ENCODE assay signal across 8 cellular contexts in the genomic region with DNA sequence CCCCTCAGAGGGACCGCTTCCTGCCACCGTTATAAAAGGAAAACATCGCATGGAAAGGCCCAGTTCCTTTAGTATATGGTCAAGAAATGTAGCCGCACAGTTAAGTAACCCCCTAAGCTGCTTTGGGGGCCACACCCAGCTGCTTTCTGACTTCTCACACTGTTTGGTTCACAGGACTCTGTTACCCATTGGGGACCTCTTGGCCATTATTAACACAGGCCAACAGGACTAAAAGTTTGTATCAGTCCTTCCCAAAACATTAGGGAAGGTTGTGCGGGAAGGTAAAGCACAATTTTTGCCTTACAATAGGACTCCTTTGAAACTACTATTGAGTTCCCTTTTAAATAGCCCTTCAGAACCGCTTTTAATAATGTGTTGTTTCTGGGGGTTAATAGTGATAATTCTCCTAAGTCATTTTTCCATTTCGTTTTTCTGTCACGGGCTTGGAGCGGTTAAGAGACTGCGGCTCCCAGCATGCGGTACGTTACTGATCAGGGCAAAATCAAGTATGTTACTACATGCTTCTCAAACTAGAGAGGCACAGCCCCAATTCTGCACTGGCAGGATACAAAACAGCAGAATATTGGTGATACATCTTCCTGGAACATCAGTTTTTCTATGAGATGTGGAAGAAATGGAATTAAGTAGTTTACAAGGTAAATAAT. TPM values are rescaled to one million over a fixed set of nuclear protein-coding genes. Genes with fewer than 3 reads are reported as not detected.
A peak's percentile ranks its signal among the peaks of the same experiment; 100 is the strongest.
DNase-seq lines count a peak whose midpoint lies in the region; FAIRE-seq and TF ChIP-seq lines count a peak whose summit lies in the region.

No MANE protein-coding gene starts in this region.

- no peak for TF ChIP-seq CTCF in SK-N-SH (IDR thresholded peaks at IDR 0.05)
- TF ChIP-seq CTCF in fibroblast of the aortic adventitia (IDR thresholded peaks at IDR 0.05; ENCODE audit: insufficient read depth, low read length): no peak

- no peak for TF ChIP-seq RAD21 in SK-N-SH (IDR thresholded peaks at IDR 0.05; ENCODE audit: low read length)

- CTCF ChIA-PET in SK-N-SH (lab: Yijun Ruan, JAX): interaction anchor here (0.6 to 1.9 kb wide), 9 partner anchors 9 to 543 kb away, joined by 3 to 5 read pairs (median 3); no protein-coding TSS in a partner anchor

- H3K4me2 ChIP-seq in SK-N-SH: peak overlapping the region; percentile 96

- FAIRE-seq in small intestine (lab: Jason Lieb, UNC): no peak

- TF ChIP-seq EP300 in SK-N-SH (IDR thresholded peaks at IDR 0.05; ENCODE audit: borderline replicate concordance in 1 of 2, low read depth in 1 of 2, low read length in 1 of 2): no peak

- H3K36me3 ChIP-seq in SK-N-SH (replicated peaks in 1 of 2; ENCODE audit: control insufficient read depth in 1 of 2, insufficient read depth in 2 of 2, low read length in 1 of 2) (peaks cover 13 to 21% of the 10 kb centered on the region in 2 experiments), small intestine (ENCODE audit: control insufficient read depth in 2 of 2, insufficient read depth in 2 of 2, low read length in 2 of 2) (no peaks in the 10 kb centered on the region)

- H3K4me3 ChIP-seq in SK-N-SH (ENCODE audit: low read depth in 2 of 2, low read length in 1 of 2) (peak overlapping the region; percentile 51 to 76), fibroblast of the aortic adventitia (ENCODE audit: low read depth, low read length) (peak overlapping the region; percentile 98), small intestine (ENCODE audit: low read depth in 1 of 2, low read length in 2 of 2) (peak overlapping the region; percentile 77 to 78)

- H3K9ac ChIP-seq in SK-N-SH: peak overlapping the region; percentile 80

- WGBS in SK-N-SH (ENCODE audit: low lambda C conversion rate): 64% methylated on average over 12 of the region's 12 CpGs
- 53 to 59% (median 55%) methylated on average over 12 of the region's 12 CpGs for WGBS in small intestine, 3 donors

- no peaks in the 10 kb centered on the region for H3F3A ChIP-seq in SK-N-SH (replicated peaks; ENCODE audit: insufficient read depth)

- H3K4me1 ChIP-seq in SK-N-SH (ENCODE audit: control insufficient read depth in 1 of 2, insufficient read depth in 2 of 2, low read depth in 1 of 2, low read length in 1 of 2) (peaks cover 0 to 2% of the 10 kb centered on the region in 2 experiments; a peak in 2 of 4 replicates), small intestine (ENCODE audit: control insufficient read depth in 2 of 2, insufficient read depth in 1 of 2, low read depth in 1 of 2, low read length in 1 of 2) (no peaks in the 10 kb centered on the region)

- H3K9me2 ChIP-seq in SK-N-SH: no peaks in the 10 kb centered on the region

- peak overlapping the region; percentile 99 for H2AFZ ChIP-seq in SK-N-SH (ENCODE audit: low read depth)

- H3K9me3 ChIP-seq in SK-N-SH: no peaks in the 10 kb centered on the region
- no peaks in the 10 kb centered on the region for H3K9me3 ChIP-seq in small intestine (ENCODE audit: control insufficient read depth, low read depth)

- POLR2A ChIA-PET in SK-N-SH (lab: Yijun Ruan, JAX): interaction anchor here (1.5 kb wide), 1 partner anchor 228 kb away, joined by 4 read pairs; the partner anchor contains the start of gene CDYL

- no peaks in the 10 kb centered on the region for H4K20me1 ChIP-seq in SK-N-SH (ENCODE audit: insufficient read depth)

- peak overlapping the region; percentile 74 to 87 for H3K27ac ChIP-seq in SK-N-SH (ENCODE audit: low read depth in 2 of 2, low read length in 1 of 2)
- peak overlapping the region; percentile 71 to 91 for H3K27ac ChIP-seq in small intestine (ENCODE audit: low read depth in 1 of 2, low read length in 1 of 2)

- H3K27me3 ChIP-seq in SK-N-SH (ENCODE audit: insufficient read depth): no peaks in the 10 kb centered on the region
- H3K27me3 ChIP-seq in small intestine (ENCODE audit: control insufficient read depth in 2 of 2, insufficient read depth in 2 of 2, low read length in 2 of 2): no peaks in the 10 kb centered on the region

- no peaks in the 10 kb centered on the region for H3K79me2 ChIP-seq in SK-N-SH (ENCODE audit: insufficient read depth)

- DNase-seq in NOMO-1 treated with DMSO at 0.1 percent for 48 hours (lab: John Stamatoyannopoulos, UW; ENCODE audit: unreplicated experiment) (peak; percentile 33), NOMO-1 (lab: John Stamatoyannopoulos, UW; ENCODE audit: unreplicated experiment in 2 of 2) (no peak), SK-N-SH (no peak), fibroblast of the aortic adventitia (ENCODE audit: low read depth) (no peak), small intestine (no peak), germinal center (ENCODE audit: low spot score) (no peak), SK-N-DZ (ENCODE audit: low spot score) (no peak), mesenteric fat pad (ENCODE audit: low spot score) (no peak)

TF ChIP-seq in SK-N-SH, 30 proteins besides CTCF, POLR2A, EP300 and RAD21:
- TF ChIP-seq, protein P1, sequence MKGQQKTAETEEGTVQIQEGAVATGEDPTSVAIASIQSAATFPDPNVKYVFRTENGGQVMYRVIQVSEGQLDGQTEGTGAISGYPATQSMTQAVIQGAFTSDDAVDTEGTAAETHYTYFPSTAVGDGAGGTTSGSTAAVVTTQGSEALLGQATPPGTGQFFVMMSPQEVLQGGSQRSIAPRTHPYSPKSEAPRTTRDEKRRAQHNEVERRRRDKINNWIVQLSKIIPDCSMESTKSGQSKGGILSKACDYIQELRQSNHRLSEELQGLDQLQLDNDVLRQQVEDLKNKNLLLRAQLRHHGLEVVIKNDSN (IDR thresholded peaks at IDR 0.05; ENCODE audit: borderline replicate concordance, low read depth): no peak
TF ChIP-seq in SK-N-SH: peak in this region for 0.

RNA-seq across cellular contexts. Expression of gene RPP40, which starts 0.7 kb away (rescaled TPM):
- 8.3 and 9.8 TPM in 2 replicates for polyA plus RNA-seq in SK-N-SH (2012; rRNA removed)
- 13.2 and 14.1 TPM in 2 replicates for polyA plus RNA-seq in SK-N-SH (2012; cell fraction: cytosol; rRNA removed)
- polyA plus RNA-seq in SK-N-SH (2012; cell fraction: nucleus; rRNA removed): 3.9 and 9.2 TPM in 2 replicates
- 1.8 and 21.9 TPM in 2 replicates for total RNA-seq in fibroblast of the aortic adventitia (ENCODE audit: low replicate concordance)
- polyA plus RNA-seq in small intestine: 10 to 100 TPM in 1 of 3 donors, 1 to 10 TPM in 2; 2.2 to 10.6 (median 2.7) TPM
- polyA plus RNA-seq in SK-N-DZ (2014; cell fraction: cytosol; rRNA removed): 32.7 and 34.0 TPM in 2 replicates
- polyA plus RNA-seq in SK-N-DZ (2014; cell fraction: nucleus; rRNA removed): 16.9 and 24.2 TPM in 2 replicates
- total RNA-seq in mesenteric fat pad: 8.4 TPM
